ENCODE assay signal across 8 cellular contexts in genomic region chr5:34929150-34929719, GRCh38. TPM values are rescaled to one million over a fixed set of nuclear protein-coding genes. Genes with fewer than 3 reads are reported as not detected.
DNase-seq lines count a peak whose midpoint lies in the region; ATAC-seq and TF ChIP-seq lines count a peak whose summit lies in the region.

Gene DNAJC21 (plus strand): TSS chr5:34929559. CDS start chr5:34929820, 261 bp downstream.

- H3K27me3 ChIP-seq in heart left ventricle = no peaks in the 10 kb centered on the region

- peak; percentile 82 for ATAC-seq in HG02938 (IDR thresholded peaks at IDR 0.05; ENCODE audit: unreplicated experiment)
- peak; percentile 96 to 99 (median 98) for ATAC-seq in heart left ventricle

- DNase-seq in GM13977 (ENCODE audit: low spot score) = peak; percentile 99
- DNase-seq in NCI-H1694 treated with DMSO at 0.1 percent for 48 hours (lab: John Stamatoyannopoulos, UW) = peak; percentile 98
- DNase-seq in amniotic epithelial cell (ENCODE audit: low read depth) = peak; percentile 93
- peak; percentile 98 to 99 (median 99) for DNase-seq in heart left ventricle
- peak; percentile 96 to 100 (median 98) for DNase-seq in posterior cingulate gyrus
- DNase-seq in type B pancreatic cell (ENCODE audit: extremely low spot score, unreplicated experiment) = peak; percentile 97

- H3K4me1 ChIP-seq in heart left ventricle = peaks cover 0 to 26% (median 18%) of the 10 kb centered on the region in 12 donors

- H3K9me3 Mint-ChIP-seq in T-helper 1 cell treated with Interleukin-12 subunit alpha and Interleukin-12 subunit beta and Interleukin-4 antibody, amounts not matched to agents 30 μg/mL and 1 μg/mL, for 36 hours = no peaks in the 10 kb centered on the region
- no peaks in the 10 kb centered on the region for H3K9me3 Mint-ChIP-seq in type B pancreatic cell

- peak within 1 kb of the TSS; percentile 61 to 97 (median 92) for H3K27ac ChIP-seq in heart left ventricle

- H3K4me1 Mint-ChIP-seq in T-helper 1 cell treated with Interleukin-12 subunit alpha and Interleukin-12 subunit beta and Interleukin-4 antibody, amounts not matched to agents 30 μg/mL and 1 μg/mL, for 36 hours (ENCODE audit: low read depth) = peaks cover 33% of the 10 kb centered on the region
- peaks cover 17% of the 10 kb centered on the region for H3K4me1 Mint-ChIP-seq in type B pancreatic cell (ENCODE audit: unreplicated experiment)

- H3K36me3 Mint-ChIP-seq in T-helper 1 cell treated with Interleukin-12 subunit alpha and Interleukin-12 subunit beta and Interleukin-4 antibody, amounts not matched to agents 30 μg/mL and 1 μg/mL, for 36 hours (ENCODE audit: low read depth) = peaks cover 30% of the 10 kb centered on the region
- peaks cover 18% of the 10 kb centered on the region for H3K36me3 Mint-ChIP-seq in type B pancreatic cell

- in situ Hi-C loops in GM13977 (cut with MboI; ENCODE audit: low pct_unique_long_range_greater_than_20kb, low sequenced_read_pairs, unreplicated experiment) = no loop called here

- peak within 1 kb of the TSS; percentile 87 for H3K27ac Mint-ChIP-seq in T-helper 1 cell treated with Interleukin-12 subunit alpha and Interleukin-12 subunit beta and Interleukin-4 antibody, amounts not matched to agents 30 μg/mL and 1 μg/mL, for 36 hours
- H3K27ac Mint-ChIP-seq in type B pancreatic cell = peak within 1 kb of the TSS; percentile 98

- 0 to 1% (median 1%) methylated on average over 37 to 62 of the region's 62 CpGs for WGBS in heart left ventricle, 4 donors

- intact Hi-C loops in heart left ventricle (cut with DNase I) (loop anchor here in 3 of 10 donors (1.0 to 10.0 kb wide), 4 partner anchors 14 to 1487 kb away; partner anchors contain the start of genes BRIX1 (in 2 of the 3), RAD1 (in 2 of the 3) and TARS1 (in 2 of the 3)), posterior cingulate gyrus (cut with DNase I) (loop anchor here (1.0 kb wide), 1 partner anchor 14 kb away; the partner anchor contains the start of genes BRIX1 and RAD1)

- H3K4me3 Mint-ChIP-seq in T-helper 1 cell treated with Interleukin-12 subunit alpha and Interleukin-12 subunit beta and Interleukin-4 antibody, amounts not matched to agents 30 μg/mL and 1 μg/mL, for 36 hours = peak within 1 kb of the TSS; percentile 92
- peak within 1 kb of the TSS; percentile 99 for H3K4me3 Mint-ChIP-seq in type B pancreatic cell

- no peak for TF ChIP-seq CTCF in GM13977 (IDR thresholded peaks at IDR 0.05; ENCODE audit: extremely low read depth, insufficient read depth, missing control alignments)
- no peak for TF ChIP-seq CTCF in heart left ventricle (IDR thresholded peaks at IDR 0.05)
- TF ChIP-seq CTCF in type B pancreatic cell (conservative IDR thresholded peaks at IDR 0.05) = no peak

- peak within 1 kb of the TSS; percentile 56 to 95 (median 86) for H3K4me3 ChIP-seq in heart left ventricle

- TF ChIP-seq POLR2A in heart left ventricle (IDR thresholded peaks at IDR 0.05) = peak in 1 of 2 donors; percentile 45

- H3K27me3 Mint-ChIP-seq in T-helper 1 cell treated with Interleukin-12 subunit alpha and Interleukin-12 subunit beta and Interleukin-4 antibody, amounts not matched to agents 30 μg/mL and 1 μg/mL, for 36 hours (ENCODE audit: low read depth) = no peaks in the 10 kb centered on the region
- no peaks in the 10 kb centered on the region for H3K27me3 Mint-ChIP-seq in type B pancreatic cell

- H3K9me3 ChIP-seq in heart left ventricle = no peaks in the 10 kb centered on the region

- peaks cover 0 to 40% (median 30%) of the 10 kb centered on the region in 9 donors for H3K36me3 ChIP-seq in heart left ventricle

RNA-seq across cellular contexts. Expression of gene DNAJC21, which starts in this region (rescaled TPM):
- total RNA-seq in heart left ventricle = 10 to 100 TPM; 35.7 to 60.1 (median 51.1) TPM
- 10 to 100 TPM; 38.8 to 46.5 TPM for polyA plus RNA-seq in heart left ventricle
- total RNA-seq in type B pancreatic cell (ENCODE audit: low replicate concordance) = 46.6 and 53.2 TPM in 2 replicates

Comparison
In these comparisons a context has a peak if more than half of its experiments do, and no peak if none do; other contexts are left out.
1. Peak in every context shown above with its lines: DNase-seq, ATAC-seq, H3K4me3 ChIP-seq and H3K27ac ChIP-seq.